ENCODE assay signal across 8 cellular contexts in the genomic region with DNA sequence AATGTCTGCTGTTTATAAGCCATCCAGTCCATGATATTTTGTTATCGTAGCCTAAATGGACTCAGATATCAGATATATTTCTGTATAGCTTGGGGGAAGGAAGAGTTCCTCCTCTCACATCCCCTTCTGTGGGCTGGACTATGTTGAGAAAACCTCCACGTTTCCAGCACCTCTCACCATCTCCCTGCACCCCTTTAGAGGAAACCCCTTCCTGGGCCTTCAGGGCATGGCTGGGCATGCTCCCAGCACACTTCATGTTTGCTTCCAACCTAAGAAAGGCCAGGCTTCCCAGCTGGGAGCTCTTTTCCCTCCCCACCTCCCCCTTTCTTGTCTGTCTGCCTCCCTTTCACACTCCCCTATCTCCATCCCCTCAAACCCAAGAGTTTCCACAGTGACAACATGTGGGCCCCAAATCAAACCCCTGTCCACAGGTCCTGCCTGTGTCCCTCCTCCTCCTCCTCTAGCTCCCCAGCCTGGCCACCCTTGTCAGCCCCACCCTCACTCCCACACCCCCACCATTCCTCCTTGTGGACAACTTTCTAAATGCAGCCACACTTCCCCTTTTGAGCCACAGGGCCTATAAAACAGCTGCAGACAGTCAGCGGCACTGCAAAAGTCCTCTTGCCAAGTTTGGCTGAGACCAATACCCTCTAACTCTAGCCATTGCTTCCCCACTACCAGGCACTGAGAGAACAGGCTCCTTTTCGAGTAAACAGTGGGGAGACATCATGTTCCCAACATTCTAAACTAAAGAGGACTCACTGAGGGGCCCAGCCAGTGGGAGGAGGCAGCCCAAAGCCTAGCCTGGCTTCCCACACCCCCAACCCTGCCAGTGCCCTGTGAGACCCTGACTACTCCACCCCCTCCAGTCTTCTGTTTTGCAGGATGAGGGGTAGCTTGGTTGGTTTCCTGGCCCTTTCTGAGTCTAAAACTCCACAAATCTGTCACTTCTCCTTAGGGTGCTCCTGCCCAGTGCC.
DNase-seq lines count a peak whose midpoint lies in the region; ATAC-seq and TF ChIP-seq lines count a peak whose summit lies in the region.

No MANE protein-coding gene starts in this region.

- H3K9me3 ChIP-seq in adrenal gland (replicated peaks in 1 of 3) (no peaks in the 10 kb centered on the region), testis (no peaks in the 10 kb centered on the region)

- no peaks in the 10 kb centered on the region for H3K27me3 ChIP-seq in adrenal gland
- H3K27me3 ChIP-seq in kidney epithelial cell (ENCODE audit: control insufficient read depth, insufficient read depth, low read length), result no peaks in the 10 kb centered on the region
- no peaks in the 10 kb centered on the region for H3K27me3 ChIP-seq in testis

- intact Hi-C loops in adrenal gland (cut with DNase I), result no loop called here
- intact Hi-C loops in testis (cut with DNase I; ENCODE audit: low total_unique reads), result no loop called here

- 66 to 80% (median 70%) methylated on average over 4 of the region's 4 CpGs for WGBS in adrenal gland, 4 donors
- 63 to 71% methylated on average over 4 of the region's 4 CpGs for WGBS in testis, 2 donors

- H3K4me3 ChIP-seq in adrenal gland, result no peak overlapping the region
- no peak overlapping the region for H3K4me3 ChIP-seq in kidney epithelial cell (ENCODE audit: low read depth, low read length)
- no peak overlapping the region for H3K4me3 ChIP-seq in testis

- peak overlapping the region in 4 of 5 donors; percentile 39 to 88 (median 62) for H3K27ac ChIP-seq in adrenal gland
- peak overlapping the region; percentile 66 to 79 for H3K27ac ChIP-seq in testis

- peak; percentile 57 for ATAC-seq in HG03520 (IDR thresholded peaks at IDR 0.05; ENCODE audit: unreplicated experiment)

- no peak for TF ChIP-seq POLR2A in adrenal gland (IDR thresholded peaks at IDR 0.05)
- no peak for TF ChIP-seq POLR2A in testis (IDR thresholded peaks at IDR 0.05)

- TF ChIP-seq CTCF in GM10266 (IDR thresholded peaks at IDR 0.05; ENCODE audit: control insufficient read depth, insufficient read depth, low read depth, missing control alignments) (peak; percentile 6), adrenal gland (IDR thresholded peaks at IDR 0.05) (peak in 3 of 6 experiments; percentile 42 to 55 (median 42)), kidney epithelial cell (IDR thresholded peaks at IDR 0.05; ENCODE audit: insufficient read depth, low read length, poor library complexity, severe bottlenecking) (peak; percentile 30), testis (IDR thresholded peaks at IDR 0.05) (peak in 1 of 3 experiments; percentile 15)

- DNase-seq in GM10266 (ENCODE audit: extremely low spot score) (peak; percentile 72), adrenal gland (peak in 5 of 7 donors; percentile 35 to 77 (median 53)), kidney epithelial cell (ENCODE audit: low read depth) (no peak), testis (peak; percentile 41), NCI-H2171 treated with DMSO at 0.1 percent for 48 hours (lab: John Stamatoyannopoulos, UW) (no peak)
- no peak for DNase-seq in stimulated activated naive CD4-positive, alpha-beta T cell treated with Interleukin-2 at 50 U/mL for 16 hours (lab: John Stamatoyannopoulos, UW)
- no peak for DNase-seq in central memory CD4-positive, alpha-beta T cell

- H3K4me1 ChIP-seq in adrenal gland (replicated peaks in 1 of 2), result peaks cover 0 to 65% of the 10 kb centered on the region in 2 donors
- H3K4me1 ChIP-seq in testis, result peaks cover 64% of the 10 kb centered on the region

- H3K36me3 ChIP-seq in adrenal gland (replicated peaks in 1 of 2) (no peaks in the 10 kb centered on the region), kidney epithelial cell (ENCODE audit: control insufficient read depth, insufficient read depth, low read length) (no peaks in the 10 kb centered on the region), testis (ENCODE audit: low read depth, missing control alignments) (no peaks in the 10 kb centered on the region)

Comparison
In these comparisons a context has a peak if more than half of its experiments do, and no peak if none do; other contexts are left out.
1. DNase-seq: peak in GM10266 (single experiment), adrenal gland (5 of 7) and testis (single experiment); none in kidney epithelial cell (single experiment), NCI-H2171 treated with DMSO at 0.1 percent for 48 hours (single experiment), stimulated activated naive CD4-positive, alpha-beta T cell treated with Interleukin-2 at 50 U/mL for 16 hours (single experiment) and central memory CD4-positive, alpha-beta T cell (single experiment).